10 cellular contexts compared by ENCODE assay signal in genomic region chr3:4850211-4850927, GRCh38.
DNase-seq lines count a peak whose midpoint lies in the region; ATAC-seq, FAIRE-seq and TF ChIP-seq lines count a peak whose summit lies in the region.
"Had no signal": no experiment of that assay in that cellular context is flagged by ENCODE, and none has a peak within 500 bp of the region (broad histone marks: within the 10 kb centered on the region; RNA-seq: fewer than 3 reads in every experiment).

No MANE protein-coding gene starts in this region.

- in situ Hi-C loops in HepG2 (cut with HindIII; ENCODE audit: extremely low pct_ligation_motif_present, low pct_unique_long_range_greater_than_20kb) = no loop called here

- H3K27ac Mint-ChIP-seq in activated CD8-positive, alpha-beta memory T cell treated with anti-CD3 and anti-CD28 coated beads, Interleukin-2, amount 10 ng/mL, durations not matched to agents 7 days and 5 days = peak overlapping the region; percentile 86
- no peak overlapping the region for H3K27ac Mint-ChIP-seq in chondrocyte (ENCODE audit: unreplicated experiment)

- no peaks in the 10 kb centered on the region for H3K9me3 ChIP-seq in HepG2 (ENCODE audit: low read length)
- H3K9me3 ChIP-seq: pancreas had no signal

- peaks cover 41% of the 10 kb centered on the region for H3K36me3 Mint-ChIP-seq in activated CD8-positive, alpha-beta memory T cell treated with anti-CD3 and anti-CD28 coated beads, Interleukin-2, amount 10 ng/mL, durations not matched to agents 7 days and 5 days
- H3K36me3 Mint-ChIP-seq in chondrocyte (ENCODE audit: low read depth) = no peaks in the 10 kb centered on the region

- TF ChIP-seq CTCF in chondrocyte (IDR thresholded peaks at IDR 0.05) = no peak
- no peak for TF ChIP-seq CTCF in HepG2 (CRISPR knock-in tag; IDR thresholded peaks at IDR 0.05)

- no peak for TF ChIP-seq POLR2A in HepG2 (IDR thresholded peaks at IDR 0.05; ENCODE audit: insufficient read depth in 1 of 2, low read depth in 2 of 2, low read length in 2 of 2)

- no peak overlapping the region for H3K27ac ChIP-seq in substantia nigra (ENCODE audit: low read depth, low read length, poor library complexity, severe bottlenecking)
- no peak overlapping the region for H3K27ac ChIP-seq in HepG2 (ENCODE audit: extremely low read length, insufficient read depth, low read length)
- H3K27ac ChIP-seq: pancreas had no signal

- H3K4me1 Mint-ChIP-seq in activated CD8-positive, alpha-beta memory T cell treated with anti-CD3 and anti-CD28 coated beads, Interleukin-2, amount 10 ng/mL, durations not matched to agents 7 days and 5 days = peaks cover 92% of the 10 kb centered on the region
- H3K4me1 Mint-ChIP-seq in chondrocyte (ENCODE audit: low read depth) = peaks cover 12% of the 10 kb centered on the region

- H3K79me2 ChIP-seq in HepG2 (ENCODE audit: insufficient read depth, low read length) = no peaks in the 10 kb centered on the region

- CTCF ChIA-PET in activated CD8-positive, alpha-beta memory T cell treated with anti-CD3 and anti-CD28 coated beads, Interleukin-2, amount 10 ng/mL, durations not matched to agents 7 days and 5 days (lab: Charles Lee) = interaction anchor here (0.8 to 6.0 kb wide), 12 partner anchors 9 to 176 kb away, joined by 3 to 47 read pairs (median 4); partner anchors contain the start of gene BHLHE40
- CTCF ChIA-PET in HepG2 (lab: Yijun Ruan, JAX; ENCODE audit: low intra/inter-chr PET ratio, low total read pairs) = no interaction called here

- POLR2A ChIA-PET in HepG2 (lab: Yijun Ruan, JAX) = no interaction called here

- BruUV-seq in HepG2 (replicated peaks; lab: Mats Ljungman, UMichigan) = no TSS peak

- no peak overlapping the region for H3K4me2 ChIP-seq in HepG2 (ENCODE audit: low read depth, low read length)

- H3K9me3 Mint-ChIP-seq in activated CD8-positive, alpha-beta memory T cell treated with anti-CD3 and anti-CD28 coated beads, Interleukin-2, amount 10 ng/mL, durations not matched to agents 7 days and 5 days (ENCODE audit: low read depth) = no peaks in the 10 kb centered on the region
- H3K9me3 Mint-ChIP-seq in chondrocyte (ENCODE audit: low read depth) = no peaks in the 10 kb centered on the region

- H3K9ac ChIP-seq in HepG2 (ENCODE audit: insufficient read depth, low read depth, low read length) = no peak overlapping the region

- intact Hi-C loops in HepG2 (cut with micrococcal nuclease; ENCODE audit: unreplicated experiment) = no loop called here

- H3K4me3 Mint-ChIP-seq in activated CD8-positive, alpha-beta memory T cell treated with anti-CD3 and anti-CD28 coated beads, Interleukin-2, amount 10 ng/mL, durations not matched to agents 7 days and 5 days = peak overlapping the region; percentile 34
- no peak overlapping the region for H3K4me3 Mint-ChIP-seq in chondrocyte (ENCODE audit: unreplicated experiment)

- H3K4me3 ChIP-seq in HepG2 (replicated peaks in 1 of 3; ENCODE audit: insufficient read depth in 1 of 3, low read depth in 2 of 3, low read length in 3 of 3) = no peak overlapping the region
- H3K4me3 ChIP-seq: pancreas had no signal

- no peak for TF ChIP-seq RAD21 in HepG2 (CRISPR knock-in tag; IDR thresholded peaks at IDR 0.05)

- H3K4me1 ChIP-seq in HepG2 (ENCODE audit: insufficient read depth, low read length) = no peaks in the 10 kb centered on the region

- no peak overlapping the region for H2AFZ ChIP-seq in HepG2 (ENCODE audit: low read length)

- peak; percentile 37 for ATAC-seq in GM19351 (IDR thresholded peaks at IDR 0.05; ENCODE audit: unreplicated experiment)
- ATAC-seq in HG03045 (IDR thresholded peaks at IDR 0.05; ENCODE audit: unreplicated experiment) = peak; percentile 61
- ATAC-seq in activated CD8-positive, alpha-beta memory T cell treated with anti-CD3 and anti-CD28 coated beads, Interleukin-2, amount 10 ng/mL, durations not matched to agents 7 days and 5 days = peak; percentile 40
- no peak for ATAC-seq in HepG2

- TF ChIP-seq EP300 in HepG2 (IDR thresholded peaks at IDR 0.05; ENCODE audit: low read depth in 2 of 2, low read length in 2 of 2) (no peak), HepG2 (CRISPR knock-in tag; IDR thresholded peaks at IDR 0.05; ENCODE audit: borderline replicate concordance) (no peak)

- 68% methylated on average over 5 of the region's 5 CpGs for WGBS in HepG2 (ENCODE audit: low lambda C conversion rate)

- H3K27me3 ChIP-seq in HepG2 (ENCODE audit: control insufficient read depth in 1 of 2, insufficient read depth in 2 of 2, low read length in 2 of 2) = no peaks in the 10 kb centered on the region
- H3K27me3 ChIP-seq: pancreas had no signal

- FAIRE-seq in HepG2 (lab: Jason Lieb, UNC) = no peak
- FAIRE-seq: pancreas had no signal

- no peaks in the 10 kb centered on the region for H3K36me3 ChIP-seq in HepG2 (replicated peaks in 1 of 2; ENCODE audit: control insufficient read depth in 1 of 2, insufficient read depth in 2 of 2, low read length in 2 of 2)
- H3K36me3 ChIP-seq: pancreas had no signal

- H3K27me3 Mint-ChIP-seq in activated CD8-positive, alpha-beta memory T cell treated with anti-CD3 and anti-CD28 coated beads, Interleukin-2, amount 10 ng/mL, durations not matched to agents 7 days and 5 days = no peaks in the 10 kb centered on the region
- H3K27me3 Mint-ChIP-seq in chondrocyte (ENCODE audit: low read depth) = no peaks in the 10 kb centered on the region

- no peaks in the 10 kb centered on the region for H4K20me1 ChIP-seq in HepG2 (ENCODE audit: insufficient read depth, low read length)

- peak; percentile 84 for DNase-seq in activated CD8-positive, alpha-beta memory T cell treated with anti-CD3 and anti-CD28 coated beads, Interleukin-2, amount 10 ng/mL, durations not matched to agents 7 days and 5 days
- DNase-seq in stimulated activated CD4-positive, alpha-beta T cell treated with anti-CD3 and anti-CD28 coated beads, Interleukin-4, amount 100 ng/mL, for 24 hours = peak; percentile 73
- DNase-seq in substantia nigra (lab: John Stamatoyannopoulos, UW) = no peak
- no peak for DNase-seq in chondrocyte (ENCODE audit: low spot score)
- DNase-seq in HepG2 (ENCODE audit: low spot score) = no peak
- DNase-seq in COR-L47 (lab: John Stamatoyannopoulos, UW) = no peak
- DNase-seq: NCI-H146, pancreas had no signal

TF ChIP-seq in HepG2, 621 proteins besides CTCF, POLR2A, EP300 and RAD21:
- TF ChIP-seq ZC3H13 (CRISPR knock-in tag; IDR thresholded peaks at IDR 0.05) (no peak), SALL1 (CRISPR knock-in tag; IDR thresholded peaks at IDR 0.05) (no peak), ZSCAN5A (CRISPR knock-in tag; IDR thresholded peaks at IDR 0.05; ENCODE audit: borderline replicate concordance) (no peak), ZMAT5 (CRISPR knock-in tag; IDR thresholded peaks at IDR 0.05; ENCODE audit: borderline replicate concordance, low read depth) (no peak), ELF3 (CRISPR knock-in tag; IDR thresholded peaks at IDR 0.05) (no peak), FOSL2 (CRISPR knock-in tag; IDR thresholded peaks at IDR 0.05) (no peak), IRF2 (CRISPR knock-in tag; IDR thresholded peaks at IDR 0.05) (no peak), ZFP91 (CRISPR knock-in tag; IDR thresholded peaks at IDR 0.05; ENCODE audit: borderline replicate concordance) (no peak), ZNF850 (CRISPR knock-in tag; conservative IDR thresholded peaks at IDR 0.05) (no peak)

Comparison
In these comparisons a context has a peak if more than half of its experiments do, and no peak if none do; other contexts are left out.
1. DNase-seq: peak in activated CD8-positive, alpha-beta memory T cell treated with anti-CD3 and anti-CD28 coated beads, Interleukin-2, amount 10 ng/mL, durations not matched to agents 7 days and 5 days (single experiment) and stimulated activated CD4-positive, alpha-beta T cell treated with anti-CD3 and anti-CD28 coated beads, Interleukin-4, amount 100 ng/mL, for 24 hours (single experiment); none in substantia nigra (0 of 49), chondrocyte (single experiment), HepG2 (single experiment) and COR-L47 (single experiment).